Comparison of ENCODE assay signal across 19 cellular contexts in the genomic region with DNA sequence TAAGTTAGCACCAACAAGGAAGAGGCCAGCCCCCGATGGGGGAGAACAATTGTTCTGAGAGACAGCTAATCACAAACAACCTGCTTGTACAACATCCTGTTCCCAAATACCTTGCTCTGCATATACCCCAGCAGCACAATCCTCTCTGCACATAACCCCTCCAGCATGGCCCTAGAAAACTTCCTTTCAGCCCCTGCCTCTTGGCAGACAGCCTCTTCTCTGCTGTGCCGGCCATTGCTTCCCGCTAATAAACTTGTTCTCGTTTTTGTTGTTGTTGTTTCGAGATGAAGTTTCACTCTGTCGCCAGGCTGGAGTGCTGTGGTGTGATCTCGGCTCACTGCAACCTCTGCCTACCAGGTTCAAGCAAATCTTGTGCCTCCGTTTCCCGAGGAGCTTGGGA.
DNase-seq lines count a peak whose midpoint lies in the region; ATAC-seq and TF ChIP-seq lines count a peak whose summit lies in the region.
"Had no signal": no experiment of that assay in that cellular context is flagged by ENCODE, and none has a peak within 500 bp of the region (broad histone marks: within the 10 kb centered on the region; RNA-seq: fewer than 3 reads in every experiment).

No MANE protein-coding gene starts in this region.

- H2AFZ ChIP-seq in trophoblast cell (ENCODE audit: insufficient read depth, low read length, poor library complexity) (no peak overlapping the region), neural progenitor cell (replicated peaks) (no peak overlapping the region)

- H3K4me1 Mint-ChIP-seq in neural progenitor cell = peaks cover 26% of the 10 kb centered on the region

- H3K27me3 ChIP-seq in left lung (no peaks in the 10 kb centered on the region), trophoblast cell (ENCODE audit: insufficient read depth, low read length) (no peaks in the 10 kb centered on the region), neural progenitor cell (no peaks in the 10 kb centered on the region)
- H3K27me3 ChIP-seq: BLaER1, Peyer's patch had no signal

- H3K4me1 ChIP-seq in left lung (peaks cover 0 to 11% of the 10 kb centered on the region in 2 donors), trophoblast cell (ENCODE audit: control insufficient read depth in 1 of 2, insufficient read depth in 2 of 2, low read length in 2 of 2) (no peaks in the 10 kb centered on the region), neural progenitor cell (peaks cover 19% of the 10 kb centered on the region)
- H3K4me1 ChIP-seq: HAP-1, Peyer's patch had no signal

- no peak overlapping the region for H3K18ac ChIP-seq in trophoblast cell (ENCODE audit: low read length)

- no peak overlapping the region for H3K23ac ChIP-seq in trophoblast cell (ENCODE audit: low read length)

- DNase-seq in NCI-H510A treated with DMSO at 0.1 percent for 48 hours (lab: John Stamatoyannopoulos, UW) = peak; percentile 13
- DNase-seq in NCI-H510A (lab: John Stamatoyannopoulos, UW) = no peak
- DNase-seq in left lung = no peak
- no peak for DNase-seq in trophoblast cell
- no peak for DNase-seq in GM10248 (ENCODE audit: extremely low spot score)
- no peak for DNase-seq in neural progenitor cell (ENCODE audit: low spot score)
- DNase-seq: COR-L47, IMR-90, MV-4-11, NCI-H2029 treated with DMSO at 0.1 percent for 48 hours, NCI-H524, Peyer's patch had no signal

- H3K14ac ChIP-seq in trophoblast cell (ENCODE audit: low read length) = no peak overlapping the region

- H4K12ac ChIP-seq in trophoblast cell (ENCODE audit: low read depth, low read length) = no peak overlapping the region

- H3K4ac ChIP-seq in trophoblast cell (ENCODE audit: low read depth, low read length) = no peak overlapping the region

- TF ChIP-seq CTCF in VCaP (conservative IDR thresholded peaks at IDR 0.05) = no peak
- TF ChIP-seq CTCF in left lung (IDR thresholded peaks at IDR 0.05) = no peak
- TF ChIP-seq CTCF in GM10248 (IDR thresholded peaks at IDR 0.05; ENCODE audit: control extremely low read depth, extremely low read depth, low read depth, missing control alignments) = no peak
- TF ChIP-seq CTCF in neural progenitor cell (IDR thresholded peaks at IDR 0.05) = no peak

- no peaks in the 10 kb centered on the region for H3K9me3 Mint-ChIP-seq in neural progenitor cell

- H3K36me3 ChIP-seq in left lung (no peaks in the 10 kb centered on the region), trophoblast cell (ENCODE audit: control insufficient read depth in 1 of 2, insufficient read depth in 2 of 2, low read length in 2 of 2) (peaks cover 2% of the 10 kb centered on the region in 2 experiments), neural progenitor cell (no peaks in the 10 kb centered on the region)
- H3K36me3 ChIP-seq: HAP-1, Peyer's patch had no signal

- no peak overlapping the region for H3K4me2 ChIP-seq in trophoblast cell (ENCODE audit: low read length)
- H3K4me2 ChIP-seq in neural progenitor cell = no peak overlapping the region

- H3K4me3 ChIP-seq in left lung = no peak overlapping the region
- no peak overlapping the region for H3K4me3 ChIP-seq in trophoblast cell (ENCODE audit: low read depth, low read length)
- H3K4me3 ChIP-seq in neural progenitor cell = no peak overlapping the region
- H3K4me3 ChIP-seq: BLaER1, GM12878, HAP-1, Peyer's patch, SK-N-MC had no signal

- no peaks in the 10 kb centered on the region for H3K36me3 Mint-ChIP-seq in neural progenitor cell

- intact Hi-C loops in left lung (cut with DNase I) = no loop called here

- ATAC-seq in left lung (no peak), HG03571 (IDR thresholded peaks at IDR 0.05; ENCODE audit: unreplicated experiment) (no peak)
- ATAC-seq: GM12878, Right ventricle myocardium inferior had no signal

- H3K9ac ChIP-seq in trophoblast cell (ENCODE audit: low read length) = no peak overlapping the region
- no peak overlapping the region for H3K9ac ChIP-seq in neural progenitor cell
- H3K9ac ChIP-seq: BLaER1 had no signal

- peak overlapping the region; percentile 46; the same call in 1 of the 2 replicates for H3K27ac ChIP-seq in VCaP
- peak overlapping the region; percentile 23 to 64 for H3K27ac ChIP-seq in left lung
- H3K27ac ChIP-seq in trophoblast cell (ENCODE audit: low read depth, low read length) = no peak overlapping the region
- no peak overlapping the region for H3K27ac ChIP-seq in neural progenitor cell
- H3K27ac ChIP-seq: BLaER1, Peyer's patch, SK-N-MC had no signal

- H3K27ac Mint-ChIP-seq in neural progenitor cell = no peak overlapping the region

- no peak overlapping the region for H2BK120ac ChIP-seq in trophoblast cell (ENCODE audit: insufficient read depth, low read length, poor library complexity)

- H2AK5ac ChIP-seq in trophoblast cell (ENCODE audit: low read length) = no peak overlapping the region

- H3K79me1 ChIP-seq in trophoblast cell (ENCODE audit: low read length) = peaks cover 3% of the 10 kb centered on the region

- H4K20me1 ChIP-seq in neural progenitor cell (ENCODE audit: low read depth) = peaks cover 8% of the 10 kb centered on the region
- H4K20me1 ChIP-seq: BLaER1 had no signal

- H4K8ac ChIP-seq in trophoblast cell (ENCODE audit: low read depth, low read length) = no peak overlapping the region

- H3K9me3 ChIP-seq in left lung (no peaks in the 10 kb centered on the region), trophoblast cell (ENCODE audit: insufficient read depth, low read depth, low read length) (peaks cover 4% of the 10 kb centered on the region), neural progenitor cell (ENCODE audit: low read depth) (no peaks in the 10 kb centered on the region)
- H3K9me3 ChIP-seq: BLaER1, HAP-1, Peyer's patch had no signal

- CTCF ChIA-PET in GM10248 (lab: Yijun Ruan, JAX) = no interaction called here

- no CpG with 5 or more reads among the region's 9 CpGs for WGBS in trophoblast cell (ENCODE audit: extremely low coverage, insufficient coverage, insufficient read length)

- POLR2A ChIA-PET in GM10248 (lab: Yijun Ruan, JAX) = no interaction called here

- H2BK5ac ChIP-seq in trophoblast cell (ENCODE audit: low read depth, low read length, poor library complexity) = no peak overlapping the region

- peak overlapping the region; percentile 53 for H2BK12ac ChIP-seq in trophoblast cell (ENCODE audit: low read length)

- peaks cover 16% of the 10 kb centered on the region for H3F3A ChIP-seq in neural progenitor cell (ENCODE audit: low read depth)

- H3K4me3 Mint-ChIP-seq in neural progenitor cell = no peak overlapping the region

- H3K27me3 Mint-ChIP-seq in neural progenitor cell (ENCODE audit: insufficient read depth, low read depth) = peaks cover 2% of the 10 kb centered on the region

- H3K79me2 ChIP-seq in trophoblast cell (ENCODE audit: control insufficient read depth, insufficient read depth, low read length, poor library complexity) = no peaks in the 10 kb centered on the region
- no peaks in the 10 kb centered on the region for H3K79me2 ChIP-seq in neural progenitor cell (ENCODE audit: low read depth)

- no peak overlapping the region for H4K91ac ChIP-seq in trophoblast cell (ENCODE audit: low read depth, low read length)

Comparison
In these comparisons a context has a peak if more than half of its experiments do, and no peak if none do; other contexts are left out.
1. H3K27ac ChIP-seq: peak in VCaP (single experiment) and left lung (2 of 2); none in trophoblast cell (single experiment) and neural progenitor cell (single experiment).